In genomic region chr9:135086597-135087488, GRCh38 we compare ENCODE assay signal across 10 cellular contexts. TPM values are rescaled to one million over a fixed set of nuclear protein-coding genes. Genes with fewer than 3 reads are reported as not detected.
A peak's percentile ranks its signal among the peaks of the same experiment; 100 is the strongest.
DNase-seq lines count a peak whose midpoint lies in the region; ATAC-seq, FAIRE-seq and TF ChIP-seq lines count a peak whose summit lies in the region.
"Had no signal": no experiment of that assay in that cellular context is flagged by ENCODE, and none has a peak within 500 bp of the region (broad histone marks: within the 10 kb centered on the region; RNA-seq: fewer than 3 reads in every experiment).

No MANE protein-coding gene starts in this region.

- H3K4me1 ChIP-seq in A549: peaks cover 5% of the 10 kb centered on the region; the same call in 2 of the 3 replicates
- H3K4me1 ChIP-seq in RWPE2 (ENCODE audit: insufficient read depth, poor library complexity, severe bottlenecking): no peaks in the 10 kb centered on the region
- H3K4me1 ChIP-seq in right atrium auricular region: peaks cover 0 to 30% of the 10 kb centered on the region in 2 donors
- H3K4me1 ChIP-seq in psoas muscle: peaks cover 9% of the 10 kb centered on the region

- POLR2A ChIA-PET in A549 (lab: Yijun Ruan, JAX): no interaction called here

- FAIRE-seq in A549 (lab: Jason Lieb, UNC): no peak

- H3K27me3 ChIP-seq in RWPE2 (ENCODE audit: insufficient read depth, poor library complexity, severe bottlenecking): peaks cover 81% of the 10 kb centered on the region
- peaks cover 3 to 4% of the 10 kb centered on the region in 2 donors for H3K27me3 ChIP-seq in right atrium auricular region
- H3K27me3 ChIP-seq in psoas muscle (ENCODE audit: insufficient read depth in 3 of 3, low read length in 2 of 3): peaks cover 0 to 29% (median 1%) of the 10 kb centered on the region in 3 donors

- H3K9me3 ChIP-seq in A549 (no peaks in the 10 kb centered on the region), RWPE2 (ENCODE audit: severe bottlenecking) (no peaks in the 10 kb centered on the region), right atrium auricular region (no peaks in the 10 kb centered on the region), psoas muscle (no peaks in the 10 kb centered on the region)

- CTCF ChIA-PET in A549 (lab: Yijun Ruan, JAX): interaction anchor here (0.6 to 18.8 kb wide), 65 partner anchors 11 to 637 kb away, joined by 3 to 414 read pairs (median 4); no protein-coding TSS in a partner anchor

- peak overlapping the region; percentile 33 for H3K4me3 ChIP-seq in A549
- H3K4me3 ChIP-seq in RWPE2 (ENCODE audit: severe bottlenecking): peak overlapping the region; percentile 17
- H3K4me3 ChIP-seq in right atrium auricular region: peak overlapping the region; percentile 9 to 57
- H3K4me3 ChIP-seq in psoas muscle: peak overlapping the region; percentile 63

- H3K4me2 ChIP-seq in A549: peak overlapping the region; percentile 94

- TF ChIP-seq EP300 in A549 (IDR thresholded peaks at IDR 0.05): no peak

- TF ChIP-seq CTCF in A549 (IDR thresholded peaks at IDR 0.05): no peak
- TF ChIP-seq CTCF in RWPE2 (IDR thresholded peaks at IDR 0.05; ENCODE audit: poor library complexity, severe bottlenecking): no peak
- TF ChIP-seq CTCF in right atrium auricular region (IDR thresholded peaks at IDR 0.05): no peak
- TF ChIP-seq CTCF in psoas muscle (IDR thresholded peaks at IDR 0.05): no peak

- DNase-seq in A549 (ENCODE audit: low read depth in 1 of 2, low spot score in 1 of 2): no peak
- no peak for DNase-seq in RWPE2 (ENCODE audit: low spot score)
- DNase-seq in right atrium auricular region (ENCODE audit: low spot score): no peak
- DNase-seq in psoas muscle: peak in 1 of 2 donors; percentile 52
- DNase-seq in NCI-H187 treated with DMSO at 0.1 percent for 48 hours (lab: John Stamatoyannopoulos, UW): no peak
- DNase-seq in HuH-7.5 (ENCODE audit: low spot score): no peak
- no peak for DNase-seq in SKM-1 treated with dmso at 0.1 percent for 144 hours (lab: John Stamatoyannopoulos, UW; ENCODE audit: unreplicated experiment)
- DNase-seq in iPS-NIHi11 (ENCODE audit: low spot score): no peak

- peak overlapping the region in 1 of 2 experiments; percentile 49; a peak in 2 of 6 replicates for H3K27ac ChIP-seq in A549
- no peak overlapping the region for H3K27ac ChIP-seq in RWPE2 (ENCODE audit: poor library complexity, severe bottlenecking)
- H3K27ac ChIP-seq in right atrium auricular region: peak overlapping the region in 1 of 2 donors; percentile 36
- H3K27ac ChIP-seq in psoas muscle: no peak overlapping the region

- ATAC-seq in A549 (peak in 1 of 2 experiments; percentile 14; a peak in 3 of 6 replicates), RWPE2 (ENCODE audit: low read depth) (no peak), psoas muscle (peak in 2 of 4 donors; percentile 6 to 20)

- TF ChIP-seq POLR2A in A549 (IDR thresholded peaks at IDR 0.05; ENCODE audit: low read length): no peak

- WGBS in A549 (ENCODE audit: missing lambda C conversion rate): 32% methylated on average over 42 of the region's 61 CpGs
- 8 to 18% (median 12%) methylated on average over 46 to 61 of the region's 61 CpGs for WGBS in psoas muscle, 3 donors

- H3K36me3 ChIP-seq in RWPE2 (ENCODE audit: low read depth) (no peaks in the 10 kb centered on the region), right atrium auricular region (no peaks in the 10 kb centered on the region), psoas muscle (ENCODE audit: insufficient read depth in 1 of 2, low read depth in 1 of 2) (no peaks in the 10 kb centered on the region)

- TF ChIP-seq RAD21 in A549 (conservative IDR thresholded peaks at IDR 0.05 in 1 of 2, IDR thresholded peaks at IDR 0.05 in 1 of 2): no peak

- intact Hi-C loops in psoas muscle (cut with DNase I): loop anchor here (1.0 to 5.0 kb wide), 3 partner anchors 170 to 325 kb away; no protein-coding TSS in a partner anchor

TF ChIP-seq in A549, 52 proteins besides CTCF, POLR2A, EP300 and RAD21:
- no peak for TF ChIP-seq HES2 (IDR thresholded peaks at IDR 0.05)
- TF ChIP-seq FOXS1 (CRISPR knock-in tag; IDR thresholded peaks at IDR 0.05): no peak
- no peak for TF ChIP-seq RNF2 (IDR thresholded peaks at IDR 0.05; ENCODE audit: borderline replicate concordance, low read depth)
- no peak for TF ChIP-seq PHF8 (IDR thresholded peaks at IDR 0.05; ENCODE audit: borderline replicate concordance, low read depth)
- TF ChIP-seq JUNB (IDR thresholded peaks at IDR 0.05): no peak
- no peak for TF ChIP-seq MYC (IDR thresholded peaks at IDR 0.05; ENCODE audit: borderline replicate concordance, low read length)
- no peak for TF ChIP-seq TFCP2L1 (CRISPR knock-in tag; IDR thresholded peaks at IDR 0.05)
- no peak for TF ChIP-seq MAFK (IDR thresholded peaks at IDR 0.05; ENCODE audit: partially characterized antibody)
- TF ChIP-seq ELK1 (IDR thresholded peaks at IDR 0.05; ENCODE audit: low read depth, low read length): no peak
- no peak for TF ChIP-seq NR3C1 (IDR thresholded peaks at IDR 0.05)
- no peak for TF ChIP-seq JUN (IDR thresholded peaks at IDR 0.05)
- TF ChIP-seq USF2 (IDR thresholded peaks at IDR 0.05): no peak
- no peak for TF ChIP-seq HOXB13 (CRISPR knock-in tag; IDR thresholded peaks at IDR 0.05; ENCODE audit: low read depth)
- TF ChIP-seq CEBPB (IDR thresholded peaks at IDR 0.05): no peak

RNA-seq across cellular contexts. Expression of gene OLFM1, which starts 0.6 kb away (rescaled TPM):
- 2.7 and 3.6 TPM in 2 replicates for polyA plus RNA-seq in A549 (2011; rRNA removed)
- 3.2 and 4.3 TPM in 2 replicates for polyA plus RNA-seq in A549 (2012; cell fraction: cytosol; rRNA removed)
- polyA plus RNA-seq in A549 (2012; cell fraction: nucleus; rRNA removed): 3.4 and 3.8 TPM in 2 replicates
- 8.0 to 11.4 TPM (median 10.5 TPM) in 3 replicates for polyA plus RNA-seq in A549 (2017; fragmentation: RNase III; extraction: RNeasy Plus Mini Kit Qiagen cat#74134 plus additional on column Dnase treatment)
- polyA minus RNA-seq in A549 (2011; rRNA and poly(A)+ RNA removed): 1.8 and 2.0 TPM in 2 replicates
- 1 to 10 TPM; 7.6 to 9.7 TPM for total RNA-seq in right atrium auricular region
- total RNA-seq in psoas muscle: 10 to 100 TPM in 1 of 4 donors, 1 to 10 TPM in 3; 4.8 to 21.4 (median 6.4) TPM
- 10 to 100 TPM; 11.2 to 23.1 (median 13.0) TPM for polyA plus RNA-seq in psoas muscle
- total RNA-seq: activated CD4-positive, alpha-beta T cell treated with anti-CD3 and anti-CD28 coated beads for 36 hours; LHCN-M2 had no signal
